Comparison of ENCODE assay signal across 9 cellular contexts in the genomic region with DNA sequence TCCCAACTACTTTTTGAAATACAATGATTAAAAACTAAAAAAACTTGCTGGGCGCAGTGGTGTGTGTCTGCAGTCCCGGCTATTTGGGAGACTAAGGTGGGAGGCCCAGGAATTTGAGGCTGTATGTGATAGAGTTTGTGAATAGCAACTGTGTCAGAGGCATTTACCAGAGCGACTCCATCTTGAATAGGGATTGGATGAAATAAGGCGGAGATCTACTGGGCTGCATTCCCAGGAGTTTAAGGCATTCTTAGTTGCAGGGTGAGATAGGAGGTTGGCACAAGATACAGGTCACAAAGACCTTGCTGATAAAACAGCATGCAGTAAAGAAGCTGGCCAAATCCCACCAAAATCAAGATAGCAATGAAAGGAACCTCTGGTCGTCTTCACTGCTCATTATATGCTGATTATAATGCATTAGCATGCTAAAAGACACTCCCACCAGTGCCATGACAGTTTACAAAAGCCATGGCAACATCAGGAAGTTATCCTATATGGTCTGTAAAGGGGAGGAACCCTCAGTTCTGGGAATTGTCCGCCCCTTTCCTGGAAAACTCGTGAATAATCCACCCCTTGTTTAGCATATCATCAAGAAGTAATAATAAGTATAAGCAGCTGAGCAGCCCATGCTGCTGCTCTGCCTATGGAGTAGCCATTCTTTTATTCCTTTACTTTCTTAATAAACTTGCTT. TPM values are rescaled to one million over a fixed set of nuclear protein-coding genes. Genes with fewer than 3 reads are reported as not detected.
DNase-seq lines count a peak whose midpoint lies in the region; ATAC-seq, FAIRE-seq and TF ChIP-seq lines count a peak whose summit lies in the region.
"Not testable (repeated sequence)": the region's sequence is repeated elsewhere in the genome, so short reads cannot be mapped to it uniquely, and the experiment has no call there.
"Had no signal": no experiment of that assay in that cellular context is flagged by ENCODE, and none has a peak within 500 bp of the region (broad histone marks: within the 10 kb centered on the region; RNA-seq: fewer than 3 reads in every experiment).

No MANE protein-coding gene starts in this region.

- not testable (repeated sequence) for H3K4me3 Mint-ChIP-seq in T-helper 17 cell
- H3K4me3 Mint-ChIP-seq in stimulated activated effector memory CD8-positive, alpha-beta T cell treated with anti-CD3 and anti-CD28 coated beads, Interleukin-12 subunit alpha, Interleukin-12 subunit beta, amount 100 ng/mL, for 72 hours, result peak overlapping the region; percentile 76

- peak overlapping the region; percentile 6; the same call in 1 of the 2 replicates for H3K18ac ChIP-seq in H1 (ENCODE audit: extremely low read depth, low read length)
- H3K18ac ChIP-seq in mesendoderm (ENCODE audit: low read length), result peak overlapping the region; percentile 88

- H3K56ac ChIP-seq in H1 (replicated peaks; ENCODE audit: insufficient read length, low read depth, low read length); mesendoderm (ENCODE audit: low read length): not testable (repeated sequence)

- peaks cover 20% of the 10 kb centered on the region for H3K4me1 Mint-ChIP-seq in T-helper 17 cell
- H3K4me1 Mint-ChIP-seq in stimulated activated effector memory CD8-positive, alpha-beta T cell treated with anti-CD3 and anti-CD28 coated beads, Interleukin-12 subunit alpha, Interleukin-12 subunit beta, amount 100 ng/mL, for 72 hours, result peaks cover 34% of the 10 kb centered on the region

- H3K23ac ChIP-seq in H1 (ENCODE audit: insufficient read length); mesendoderm (ENCODE audit: low read length): not testable (repeated sequence)

- WGBS in GM23248 (ENCODE audit: low coverage in 1 of 2, low lambda C conversion rate in 2 of 2, missing lambda C conversion rate in 2 of 2), 2 experiments, result 93 to 97% methylated on average over 7 of the region's 7 CpGs
- 86% methylated on average over 7 of the region's 7 CpGs; no CpG with 5 or more reads in 1 of the 2 experiments for WGBS in H1 (ENCODE audit: extremely low coverage in 1 of 2, insufficient coverage in 1 of 2, insufficient read length in 1 of 2, insufficient replicate concordance in 2 of 2, low coverage in 1 of 2, low lambda C conversion rate in 2 of 2, missing lambda C conversion rate in 1 of 2), 2 experiments
- WGBS in mesendoderm (ENCODE audit: extremely low coverage, insufficient coverage, low lambda C conversion rate), result no CpG with 5 or more reads among the region's 7 CpGs

- H3K79me2 ChIP-seq in GM23248 (ENCODE audit: insufficient read depth), result peaks cover 31% of the 10 kb centered on the region
- peaks cover 18 to 32% of the 10 kb centered on the region in 2 experiments for H3K79me2 ChIP-seq in H1 (ENCODE audit: control insufficient read depth in 1 of 2, insufficient read depth in 2 of 2, low read length in 2 of 2)
- H3K79me2 ChIP-seq in mesendoderm (ENCODE audit: control insufficient read depth, insufficient read depth, low read length), result peaks cover 28% of the 10 kb centered on the region

- H2BK15ac ChIP-seq in H1 (ENCODE audit: low read length), result not testable (repeated sequence)
- peak overlapping the region; percentile 8 for H2BK15ac ChIP-seq in mesendoderm (replicated peaks; ENCODE audit: low read depth)

- not testable (repeated sequence) for H3K4me3 ChIP-seq in GM23248; mesendoderm (ENCODE audit: low read length)
- H3K4me3 ChIP-seq in adipocyte (ENCODE audit: low read length), result peak overlapping the region; percentile 80
- peak overlapping the region in 1 of 4 experiments; percentile 84; a peak in 1 of 8 replicates for H3K4me3 ChIP-seq in H1 (ENCODE audit: extremely low read depth in 1 of 4, insufficient read depth in 2 of 4, low read depth in 3 of 4, low read length in 4 of 4)

- H3K9me3 Mint-ChIP-seq in stimulated activated effector memory CD8-positive, alpha-beta T cell treated with anti-CD3 and anti-CD28 coated beads, Interleukin-12 subunit alpha, Interleukin-12 subunit beta, amount 100 ng/mL, for 72 hours, result not testable (repeated sequence)

- FAIRE-seq in H1 (lab: Jason Lieb, UNC), result not testable (repeated sequence)

- H4K20me1 ChIP-seq in GM23248 (ENCODE audit: insufficient read depth); H1 (replicated peaks in 1 of 2; ENCODE audit: control insufficient read depth in 1 of 2, insufficient read depth in 2 of 2, low read length in 2 of 2): not testable (repeated sequence)

- H3K4me1 ChIP-seq in GM23248 (ENCODE audit: insufficient read depth) (peaks cover 13% of the 10 kb centered on the region; the same call in 1 of the 2 replicates), adipocyte (ENCODE audit: control insufficient read depth, insufficient read depth, low read length) (peaks cover 21% of the 10 kb centered on the region)
- not testable (repeated sequence) for H3K4me1 ChIP-seq in H1 (replicated peaks in 1 of 4; ENCODE audit: control insufficient read depth in 3 of 4, insufficient read depth in 4 of 4, low read length in 3 of 4); mesendoderm (ENCODE audit: control insufficient read depth, low read depth, low read length)

- not testable (repeated sequence) for TF ChIP-seq POLR2A in H1 (IDR thresholded peaks at IDR 0.05; ENCODE audit: control extremely low read depth in 1 of 2, low read depth in 2 of 2, low read length in 2 of 2)

- not testable (repeated sequence) for H3K9ac ChIP-seq in GM23248; adipocyte (ENCODE audit: low read length); H1 (replicated peaks in 1 of 4; ENCODE audit: extremely low read depth in 1 of 4, low read depth in 3 of 4, low read length in 3 of 4); mesendoderm (ENCODE audit: low read length)

- H3K36me3 Mint-ChIP-seq in T-helper 17 cell (ENCODE audit: low read depth), result not testable (repeated sequence)
- peaks cover 18% of the 10 kb centered on the region for H3K36me3 Mint-ChIP-seq in stimulated activated effector memory CD8-positive, alpha-beta T cell treated with anti-CD3 and anti-CD28 coated beads, Interleukin-12 subunit alpha, Interleukin-12 subunit beta, amount 100 ng/mL, for 72 hours

- not testable (repeated sequence) for TF ChIP-seq RAD21 in H1 (IDR thresholded peaks at IDR 0.05 in 1 of 2, conservative IDR thresholded peaks at IDR 0.05 in 1 of 2; ENCODE audit: low read depth in 2 of 2, low read length in 2 of 2)

- in situ Hi-C loops in GM23248 (cut with MboI), result not testable (repeated sequence)

- H2BK120ac ChIP-seq in H1 (replicated peaks; ENCODE audit: low read depth, low read length), result not testable (repeated sequence)
- peak overlapping the region; percentile 88 for H2BK120ac ChIP-seq in mesendoderm (ENCODE audit: low read depth, low read length)

- H2BK12ac ChIP-seq in H1 (ENCODE audit: low read depth, low read length), result 0 out of 2 replicates have a peak overlapping the region, but pooled peaks have one; percentile 64

- TF ChIP-seq CTCF in 22Rv1 (IDR thresholded peaks at IDR 0.05); H1 (IDR thresholded peaks at IDR 0.05; ENCODE audit: control extremely low read depth in 1 of 3, insufficient read depth in 1 of 3, low read depth in 1 of 3, low read length in 3 of 3): not testable (repeated sequence)

- H3K27me3 Mint-ChIP-seq in T-helper 17 cell, result peaks cover 18% of the 10 kb centered on the region

- peak overlapping the region; percentile 94 for H3K27ac ChIP-seq in 22Rv1
- not testable (repeated sequence) for H3K27ac ChIP-seq in GM23248; H1 (ENCODE audit: low read depth, low read length)
- H3K27ac ChIP-seq in mesendoderm (ENCODE audit: low read depth, low read length), result peak overlapping the region; percentile 28

- ATAC-seq in T-helper 17 cell; stimulated activated effector memory CD8-positive, alpha-beta T cell treated with anti-CD3 and anti-CD28 coated beads, Interleukin-12 subunit alpha, Interleukin-12 subunit beta, amount 100 ng/mL, for 72 hours: not testable (repeated sequence)

- not testable (repeated sequence) for H4K5ac ChIP-seq in H1 (ENCODE audit: insufficient read length, low read depth, low read length); mesendoderm (ENCODE audit: low read length)

- not testable (repeated sequence) for H3K9me3 ChIP-seq in GM23248 (ENCODE audit: low read depth); T-helper 17 cell (ENCODE audit: control insufficient read depth, low read length, poor library complexity, severe bottlenecking); adipocyte (ENCODE audit: control insufficient read depth, low read length); H1 (ENCODE audit: insufficient read depth in 2 of 2, low read depth in 1 of 2, low read length in 1 of 2)

- not testable (repeated sequence) for H4K8ac ChIP-seq in H1 (ENCODE audit: extremely low read depth, insufficient read depth, low read length); mesendoderm (ENCODE audit: low read depth, low read length)

- not testable (repeated sequence) for H2BK5ac ChIP-seq in H1 (ENCODE audit: low read depth, low read length); mesendoderm (ENCODE audit: low read length)

- H3F3A ChIP-seq in GM23248 (ENCODE audit: insufficient read depth), result not testable (repeated sequence)

- not testable (repeated sequence) for H3K9me2 ChIP-seq in GM23248 (ENCODE audit: insufficient read depth)

- not testable (repeated sequence) for H3K14ac ChIP-seq in H1 (ENCODE audit: insufficient read length)

- not testable (repeated sequence) for DNase-seq in GM23248; T-helper 17 cell; adipocyte (ENCODE audit: low read depth); H1 (ENCODE audit: low read depth in 1 of 2, low spot score in 2 of 2); stimulated activated effector memory CD8-positive, alpha-beta T cell treated with anti-CD3 and anti-CD28 coated beads, Interleukin-12 subunit alpha, Interleukin-12 subunit beta, amount 100 ng/mL, for 72 hours (ENCODE audit: low spot score in 2 of 2)
- DNase-seq in NAMALWA (ENCODE audit: low spot score), result peak; percentile 16
- peak; percentile 91 for DNase-seq in mesendoderm

- H3K79me1 ChIP-seq in H1 (ENCODE audit: low read depth, low read length); mesendoderm (ENCODE audit: low read length): not testable (repeated sequence)

- POLR2A ChIA-PET in H1 (lab: Charles Lee; ENCODE audit: partially characterized antibody), result interaction anchor here (1.2 to 1.4 kb wide), 3 partner anchors 11 to 87 kb away, joined by 3 read pairs; no protein-coding TSS in a partner anchor

- not testable (repeated sequence) for H3K23me2 ChIP-seq in H1 (ENCODE audit: low read depth, low read length)

- not testable (repeated sequence) for H3K36me3 ChIP-seq in GM23248 (ENCODE audit: low read depth); adipocyte (ENCODE audit: control insufficient read depth, insufficient read depth, low read length, severe bottlenecking); H1 (ENCODE audit: control insufficient read depth in 2 of 4, insufficient read depth in 4 of 4, low read length in 3 of 4); mesendoderm (ENCODE audit: control insufficient read depth, insufficient read depth, low read length)

- H2AK5ac ChIP-seq in H1 (ENCODE audit: low read depth, low read length); mesendoderm (ENCODE audit: low read length): not testable (repeated sequence)

- not testable (repeated sequence) for H3K27me3 ChIP-seq in GM23248 (replicated peaks; ENCODE audit: insufficient read depth); adipocyte (replicated peaks; ENCODE audit: control insufficient read depth, insufficient read depth, low read length); H1 (replicated peaks in 1 of 4; ENCODE audit: control insufficient read depth in 3 of 4, extremely low read depth in 1 of 4, insufficient read depth in 3 of 4, low read length in 3 of 4); mesendoderm (ENCODE audit: insufficient read depth, low read length, poor library complexity)

- H4K91ac ChIP-seq in H1 (replicated peaks; ENCODE audit: insufficient read length, low read length), result not testable (repeated sequence)

- not testable (repeated sequence) for H2BK20ac ChIP-seq in H1 (ENCODE audit: low read length)

- not testable (repeated sequence) for TF ChIP-seq EP300 in H1 (IDR thresholded peaks at IDR 0.05; ENCODE audit: borderline replicate concordance in 1 of 2, low read depth in 2 of 2, low read length in 2 of 2)

- H3K4ac ChIP-seq in H1 (replicated peaks; ENCODE audit: insufficient read length, low read depth, low read length), result not testable (repeated sequence)
- peak overlapping the region; percentile 48 for H3K4ac ChIP-seq in mesendoderm (ENCODE audit: low read depth, low read length)

- peak overlapping the region; percentile 99; the same call in 1 of the 2 replicates for H2AFZ ChIP-seq in GM23248
- not testable (repeated sequence) for H2AFZ ChIP-seq in H1 (ENCODE audit: low read length)

- CTCF ChIA-PET in H1 (lab: Charles Lee; ENCODE audit: partially characterized antibody), result interaction anchor here (1.3 kb wide), 1 partner anchor 11 kb away, joined by 4 read pairs; no protein-coding TSS in a partner anchor

- H3K27ac Mint-ChIP-seq in T-helper 17 cell, result peak overlapping the region; percentile 79
- H3K27ac Mint-ChIP-seq in stimulated activated effector memory CD8-positive, alpha-beta T cell treated with anti-CD3 and anti-CD28 coated beads, Interleukin-12 subunit alpha, Interleukin-12 subunit beta, amount 100 ng/mL, for 72 hours, result not testable (repeated sequence)

- H3K4me2 ChIP-seq in GM23248 (ENCODE audit: unreplicated experiment); mesendoderm (ENCODE audit: low read length): not testable (repeated sequence)
- H3K4me2 ChIP-seq in H1 (ENCODE audit: insufficient read depth in 1 of 2, low read depth in 2 of 2, low read length in 2 of 2), result peak overlapping the region in 1 of 2 experiments; percentile 57; a peak in 1 of 4 replicates

RNA-seq across cellular contexts. Expression of gene PANK3, which starts 1.8 kb away (rescaled TPM):
- 24.2 TPM in 2 replicates for total RNA-seq in GM23248 (2014; rRNA removed; shearing (Covaris generic))
- 10.3 and 11.8 TPM in 2 replicates for polyA plus RNA-seq in GM23248 (2016; fragmentation: Nextera tagmentation; extraction: Ambion mirVana)
- 10 to 100 TPM; 30.2 to 39.2 TPM for total RNA-seq in T-helper 17 cell
- total RNA-seq in H1 (2021; fragmentation: NEBNext Ultra II Directional; extraction: Animal tissue kit (Norgen Biotek cat#: 25700)), result 101 and 103 TPM in 2 replicates
- 5.8 and 8.6 TPM in 2 replicates for polyA plus RNA-seq in H1 (2011; rRNA removed)
- 16.1 TPM for polyA plus RNA-seq in H1 (2011; cell fraction: cytosol; rRNA removed)
- polyA plus RNA-seq in H1 (2011; cell fraction: nucleus; rRNA removed), result 6.3 TPM
- 14.6 to 55.8 TPM (median 30.0 TPM) in 4 replicates for polyA plus RNA-seq in H1 (2012, experiment 1 of 2)
- polyA plus RNA-seq in H1 (2012, experiment 2 of 2), result 1.3 TPM
- 23.5 TPM for polyA plus RNA-seq in H1 (2013, experiment 1 of 2)
- 22.3 TPM for polyA plus RNA-seq in H1 (2013, experiment 2 of 2)
- polyA minus RNA-seq in H1 (2011; rRNA and poly(A)+ RNA removed), result 23.7 and 35.7 TPM in 2 replicates
- polyA minus RNA-seq in H1 (2011; cell fraction: cytosol; rRNA and poly(A)+ RNA removed), result 22.8 TPM
- polyA minus RNA-seq in H1 (2011; cell fraction: nucleus; rRNA and poly(A)+ RNA removed), result 29.8 TPM
- polyA plus RNA-seq in mesendoderm (2013, experiment 1 of 2), result 32.3 TPM
- polyA plus RNA-seq in mesendoderm (2013, experiment 2 of 2), result 33.5 TPM

RNA-seq across cellular contexts. Expression of gene FBLL1, which starts 51.8 kb away (rescaled TPM):
- total RNA-seq in GM23248 (2014; rRNA removed; shearing (Covaris generic)), result 1.3 TPM in 1 of 2 replicates, not detected in the other
- polyA plus RNA-seq in GM23248 (2016; fragmentation: Nextera tagmentation; extraction: Ambion mirVana) (0.16 TPM in 1 of 2 replicates, not detected in the other), H1 (2011; rRNA removed) (30.9 and 38.1 TPM in 2 replicates)
- not detected for total RNA-seq in T-helper 17 cell
- 8.3 and 8.6 TPM in 2 replicates for total RNA-seq in H1 (2021; fragmentation: NEBNext Ultra II Directional; extraction: Animal tissue kit (Norgen Biotek cat#: 25700))
- polyA plus RNA-seq in H1 (2011; cell fraction: cytosol; rRNA removed), result 22.5 TPM
- 26.5 TPM for polyA plus RNA-seq in H1 (2011; cell fraction: nucleus; rRNA removed)
- 7.7 to 13.0 TPM (median 10.7 TPM) in 4 replicates for polyA plus RNA-seq in H1 (2012, experiment 1 of 2)
- 10.8 TPM for polyA plus RNA-seq in H1 (2012, experiment 2 of 2)
- polyA plus RNA-seq in H1 (2013, experiment 1 of 2), result 7.1 TPM
- 7.0 TPM for polyA plus RNA-seq in H1 (2013, experiment 2 of 2)
- polyA minus RNA-seq in H1 (2011; rRNA and poly(A)+ RNA removed), result 6.5 and 7.8 TPM in 2 replicates
- 6.9 TPM for polyA minus RNA-seq in H1 (2011; cell fraction: cytosol; rRNA and poly(A)+ RNA removed)
- 7.8 TPM for polyA minus RNA-seq in H1 (2011; cell fraction: nucleus; rRNA and poly(A)+ RNA removed)
- polyA plus RNA-seq in mesendoderm (2013, experiment 1 of 2), result 5.1 TPM
- 5.1 TPM for polyA plus RNA-seq in mesendoderm (2013, experiment 2 of 2)
- total RNA-seq: HFFc6 had no signal
